Comparison of ENCODE assay signal across 8 cellular contexts in the genomic region with DNA sequence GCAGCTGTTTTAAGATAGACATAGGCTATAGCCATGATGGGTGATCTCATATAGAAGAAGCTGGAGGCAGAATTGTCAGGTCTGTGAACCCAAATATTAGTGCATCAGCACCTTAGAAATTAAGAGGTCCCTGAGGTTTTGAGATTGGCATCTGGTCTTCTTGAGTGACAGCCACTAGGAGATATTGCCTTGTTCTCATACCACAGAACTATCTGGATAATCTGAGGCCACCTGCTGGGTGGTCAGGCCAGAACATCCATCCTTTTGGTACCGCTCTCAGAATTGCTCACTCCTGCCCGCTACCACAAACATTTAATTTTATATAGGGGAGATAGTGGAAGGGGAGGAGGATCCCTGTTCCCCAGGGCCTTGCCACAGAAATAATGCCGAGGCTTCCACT.
A peak's percentile ranks its signal among the peaks of the same experiment; 100 is the strongest.
DNase-seq lines count a peak whose midpoint lies in the region; ATAC-seq and TF ChIP-seq lines count a peak whose summit lies in the region.

No MANE protein-coding gene starts in this region.

- CTCF ChIA-PET in A673 (lab: Charles Lee): interaction anchor here (0.6 to 2.8 kb wide), 4 partner anchors 401 to 415 kb away, joined by 4 to 33 read pairs (median 19); no protein-coding TSS in a partner anchor
- CTCF ChIA-PET in PC-3 (lab: Charles Lee): interaction anchor here (1.4 to 2.5 kb wide), 4 partner anchors 299 to 421 kb away, joined by 8 to 17 read pairs (median 12); no protein-coding TSS in a partner anchor

- DNase-seq in A673 (ENCODE audit: low spot score): peak; percentile 36
- DNase-seq in PC-3: peak; percentile 70
- DNase-seq in upper lobe of left lung: peak in 1 of 2 donors; percentile 26
- no peak for DNase-seq in amygdala (lab: John Stamatoyannopoulos, UW)
- DNase-seq in DMS153 (lab: John Stamatoyannopoulos, UW): no peak

- no peaks in the 10 kb centered on the region for H3K36me3 ChIP-seq in A673 (ENCODE audit: insufficient read depth, low read length, poor library complexity, severe bottlenecking)
- H3K36me3 ChIP-seq in PC-3 (ENCODE audit: low read depth, low read length): no peaks in the 10 kb centered on the region
- H3K36me3 ChIP-seq in gastroesophageal sphincter: no peaks in the 10 kb centered on the region
- H3K36me3 ChIP-seq in upper lobe of left lung: no peaks in the 10 kb centered on the region

- H3F3A ChIP-seq in PC-3 (ENCODE audit: low read length, unreplicated experiment): no peaks in the 10 kb centered on the region

- H3K9me3 ChIP-seq in A673 (ENCODE audit: low read depth, low read length, poor library complexity, severe bottlenecking) (no peaks in the 10 kb centered on the region), PC-3 (ENCODE audit: low read length) (no peaks in the 10 kb centered on the region), gastroesophageal sphincter (no peaks in the 10 kb centered on the region), upper lobe of left lung (no peaks in the 10 kb centered on the region)

- POLR2A ChIA-PET in A673 (lab: Charles Lee; ENCODE audit: low non-redundant PET) (no interaction called here), PC-3 (lab: Charles Lee; ENCODE audit: unreplicated experiment) (no interaction called here)

- no peak for TF ChIP-seq POLR2A in gastroesophageal sphincter (IDR thresholded peaks at IDR 0.05)
- TF ChIP-seq POLR2A in upper lobe of left lung (IDR thresholded peaks at IDR 0.05): no peak

- H3K9ac ChIP-seq in PC-3 (ENCODE audit: low read length): peak overlapping the region; percentile 73

- no peak for TF ChIP-seq EP300 in gastroesophageal sphincter (IDR thresholded peaks at IDR 0.05)
- TF ChIP-seq EP300 in upper lobe of left lung (IDR thresholded peaks at IDR 0.05): no peak

- H3K27ac ChIP-seq in A673 (ENCODE audit: low read depth, low read length, poor library complexity, severe bottlenecking) (no peak overlapping the region), PC-3 (ENCODE audit: low read length) (peak overlapping the region; percentile 83), gastroesophageal sphincter (no peak overlapping the region), upper lobe of left lung (no peak overlapping the region)

- no peaks in the 10 kb centered on the region for H3K79me2 ChIP-seq in PC-3 (ENCODE audit: low read length)

- H3K4me1 ChIP-seq in A673 (ENCODE audit: insufficient read depth, low read length, poor library complexity, severe bottlenecking) (peaks cover 20% of the 10 kb centered on the region), PC-3 (ENCODE audit: insufficient read depth, low read length) (peaks cover 32% of the 10 kb centered on the region), gastroesophageal sphincter (peaks cover 0 to 16% (median 3%) of the 10 kb centered on the region in 3 donors), upper lobe of left lung (peaks cover 0 to 7% (median 0%) of the 10 kb centered on the region in 4 donors)

- no TSS peak for BruUV-seq in A673 (replicated peaks; lab: Mats Ljungman, UMichigan)
- no TSS peak for BruUV-seq in PC-3 (replicated peaks; lab: Mats Ljungman, UMichigan)

- H4K20me1 ChIP-seq in PC-3 (ENCODE audit: low read length): no peaks in the 10 kb centered on the region

- H3K9me2 ChIP-seq in PC-3 (replicated peaks; ENCODE audit: low read length): no peaks in the 10 kb centered on the region

- WGBS in gastroesophageal sphincter (ENCODE audit: low coverage in 1 of 2), 2 donors: 60 to 78% methylated on average over 1 to 3 of the region's 3 CpGs
- 81% methylated on average over 3 of the region's 3 CpGs for WGBS in upper lobe of left lung, 2 donors

- no peak overlapping the region for H2AFZ ChIP-seq in PC-3 (ENCODE audit: low read length)

- no peaks in the 10 kb centered on the region for H3K27me3 ChIP-seq in A673 (replicated peaks; ENCODE audit: insufficient read depth, low read depth, low read length, poor library complexity)
- no peaks in the 10 kb centered on the region for H3K27me3 ChIP-seq in PC-3 (ENCODE audit: low read length)
- H3K27me3 ChIP-seq in gastroesophageal sphincter: no peaks in the 10 kb centered on the region
- no peaks in the 10 kb centered on the region for H3K27me3 ChIP-seq in upper lobe of left lung

- no peak overlapping the region for H3K4me2 ChIP-seq in PC-3 (ENCODE audit: low read length)

- H3K4me3 ChIP-seq in A673 (ENCODE audit: low read depth, low read length, poor library complexity, severe bottlenecking) (no peak overlapping the region), PC-3 (ENCODE audit: low read length) (no peak overlapping the region), gastroesophageal sphincter (no peak overlapping the region), upper lobe of left lung (no peak overlapping the region)

- intact Hi-C loops in A673 (cut with micrococcal nuclease; ENCODE audit: unreplicated experiment): no loop called here
- intact Hi-C loops in PC-3 (cut with micrococcal nuclease): loop anchor here (1.0 to 2.0 kb wide), 4 partner anchors 50 to 359 kb away; no protein-coding TSS in a partner anchor

- ATAC-seq in GM18868 (IDR thresholded peaks at IDR 0.05; ENCODE audit: unreplicated experiment) (peak; percentile 76), PC-3 (peak; percentile 42), gastroesophageal sphincter (peak; percentile 48), upper lobe of left lung (ENCODE audit: low FRiP score in 2 of 2) (peak in 1 of 2 donors; percentile 76), GM19455 (IDR thresholded peaks at IDR 0.05; ENCODE audit: unreplicated experiment) (no peak)

- peak; percentile 36; the same call in 1 of the 2 replicates for TF ChIP-seq CTCF in A673 (conservative IDR thresholded peaks at IDR 0.05; ENCODE audit: low read depth, low read length)
- TF ChIP-seq CTCF in PC-3 (conservative IDR thresholded peaks at IDR 0.05; ENCODE audit: low read depth, low read length): peak; percentile 81
- peak in 3 of 4 experiments; percentile 38 to 53 (median 52) for TF ChIP-seq CTCF in gastroesophageal sphincter (IDR thresholded peaks at IDR 0.05)
- TF ChIP-seq CTCF in upper lobe of left lung (IDR thresholded peaks at IDR 0.05): peak in 5 of 6 experiments; percentile 6 to 54 (median 35)

Comparison
In these comparisons a context has a peak if more than half of its experiments do, and no peak if none do; other contexts are left out.
1. DNase-seq: peak in A673 (single experiment) and PC-3 (single experiment); none in amygdala (0 of 56) and DMS153 (single experiment).
2. Peak in every context shown above with its lines, with median percentiles within 50 percentile points of each other: CTCF ChIP-seq.